ENCODE assay signal across 1 cellular context in the genomic region with DNA sequence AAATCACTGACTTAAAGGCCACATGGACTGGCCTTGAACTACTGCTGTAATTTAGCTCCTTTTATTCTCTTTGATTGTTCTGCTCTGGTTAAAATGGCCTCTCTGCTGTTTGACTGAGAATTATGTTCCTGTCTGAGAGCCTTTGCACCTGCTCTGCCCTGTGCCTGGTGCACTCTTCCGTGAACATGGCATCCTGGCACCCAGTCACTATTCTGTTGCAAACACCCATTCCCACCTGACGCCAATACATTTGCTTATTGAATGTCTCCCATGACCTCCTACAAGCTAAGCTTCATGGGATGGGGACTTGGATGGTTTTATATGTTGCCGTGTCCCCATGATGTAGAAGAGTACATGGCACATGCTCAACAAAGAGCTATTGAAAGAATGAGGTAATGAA.
A peak's percentile ranks its signal among the peaks of the same experiment; 100 is the strongest.
TF ChIP-seq lines count a peak whose summit lies in the region.

No MANE protein-coding gene starts in this region.

TF ChIP-seq in HepG2, 621 proteins besides CTCF, POLR2A, EP300 and RAD21 (continued from another document):
- TF ChIP-seq RNF219 (CRISPR knock-in tag; IDR thresholded peaks at IDR 0.05) (no peak), ZNF230 (CRISPR knock-in tag; IDR thresholded peaks at IDR 0.05) (no peak), ZNF350 (CRISPR knock-in tag; IDR thresholded peaks at IDR 0.05; ENCODE audit: borderline replicate concordance, low read depth) (no peak), ZNF550 (CRISPR knock-in tag; IDR thresholded peaks at IDR 0.05; ENCODE audit: borderline replicate concordance) (peak; percentile 55; the same call in 1 of the 2 replicates), HNF1B (CRISPR knock-in tag; IDR thresholded peaks at IDR 0.05) (peak; percentile 34; the same call in 1 of the 2 replicates), NCOA1 (CRISPR knock-in tag; IDR thresholded peaks at IDR 0.05) (0 out of 2 replicates have a peak, but pooled peaks have one; percentile 4), SUZ12 (IDR thresholded peaks at IDR 0.05; ENCODE audit: low read depth, low read length) (no peak), NFATC3 (CRISPR knock-in tag; IDR thresholded peaks at IDR 0.05) (no peak), ZNF18 (CRISPR knock-in tag; IDR thresholded peaks at IDR 0.05; ENCODE audit: insufficient replicate concordance) (peak; percentile 19), ISX (CRISPR knock-in tag; conservative IDR thresholded peaks at IDR 0.05) (no peak), NCOA5 (CRISPR knock-in tag; IDR thresholded peaks at IDR 0.05) (no peak), ZFP37 (CRISPR knock-in tag; IDR thresholded peaks at IDR 0.05; ENCODE audit: borderline replicate concordance) (no peak), FOXO4 (CRISPR knock-in tag; conservative IDR thresholded peaks at IDR 0.05) (0 out of 2 replicates have a peak, but pooled peaks have one; percentile 25), ELF1 (CRISPR knock-in tag; IDR thresholded peaks at IDR 0.05) (no peak), GZF1 (CRISPR knock-in tag; IDR thresholded peaks at IDR 0.05) (no peak), SOX13 (IDR thresholded peaks at IDR 0.05) (no peak), SOX13 (CRISPR knock-in tag; conservative IDR thresholded peaks at IDR 0.05 in 1 of 2, IDR thresholded peaks at IDR 0.05 in 1 of 2) (0 out of 4 replicates have a peak, but pooled peaks of 1 of the 2 experiments have one; percentile 1), ZNF572 (CRISPR knock-in tag; IDR thresholded peaks at IDR 0.05) (0 out of 2 replicates have a peak, but pooled peaks have one; percentile 59), TBL1XR1 (IDR thresholded peaks at IDR 0.05; ENCODE audit: borderline replicate concordance, low read length, partially characterized antibody) (no peak), ZNF589 (CRISPR knock-in tag; conservative IDR thresholded peaks at IDR 0.05) (no peak), ZNF501 (CRISPR knock-in tag; IDR thresholded peaks at IDR 0.05) (peak; percentile 45; the same call in 1 of the 2 replicates), HNF4G (IDR thresholded peaks at IDR 0.05; ENCODE audit: borderline replicate concordance, low read depth, low read length) (no peak), HNF4G (CRISPR knock-in tag; IDR thresholded peaks at IDR 0.05; ENCODE audit: borderline replicate concordance, low read depth) (0 out of 2 replicates have a peak, but pooled peaks have one; percentile 30)
- TF ChIP-seq, protein P1, sequence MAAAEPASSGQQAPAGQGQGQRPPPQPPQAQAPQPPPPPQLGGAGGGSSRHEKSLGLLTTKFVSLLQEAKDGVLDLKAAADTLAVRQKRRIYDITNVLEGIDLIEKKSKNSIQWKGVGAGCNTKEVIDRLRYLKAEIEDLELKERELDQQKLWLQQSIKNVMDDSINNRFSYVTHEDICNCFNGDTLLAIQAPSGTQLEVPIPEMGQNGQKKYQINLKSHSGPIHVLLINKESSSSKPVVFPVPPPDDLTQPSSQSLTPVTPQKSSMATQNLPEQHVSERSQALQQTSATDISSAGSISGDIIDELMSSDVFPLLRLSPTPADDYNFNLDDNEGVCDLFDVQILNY (CRISPR knock-in tag; conservative IDR thresholded peaks at IDR 0.05): no peak
- TF ChIP-seq, protein P2, sequence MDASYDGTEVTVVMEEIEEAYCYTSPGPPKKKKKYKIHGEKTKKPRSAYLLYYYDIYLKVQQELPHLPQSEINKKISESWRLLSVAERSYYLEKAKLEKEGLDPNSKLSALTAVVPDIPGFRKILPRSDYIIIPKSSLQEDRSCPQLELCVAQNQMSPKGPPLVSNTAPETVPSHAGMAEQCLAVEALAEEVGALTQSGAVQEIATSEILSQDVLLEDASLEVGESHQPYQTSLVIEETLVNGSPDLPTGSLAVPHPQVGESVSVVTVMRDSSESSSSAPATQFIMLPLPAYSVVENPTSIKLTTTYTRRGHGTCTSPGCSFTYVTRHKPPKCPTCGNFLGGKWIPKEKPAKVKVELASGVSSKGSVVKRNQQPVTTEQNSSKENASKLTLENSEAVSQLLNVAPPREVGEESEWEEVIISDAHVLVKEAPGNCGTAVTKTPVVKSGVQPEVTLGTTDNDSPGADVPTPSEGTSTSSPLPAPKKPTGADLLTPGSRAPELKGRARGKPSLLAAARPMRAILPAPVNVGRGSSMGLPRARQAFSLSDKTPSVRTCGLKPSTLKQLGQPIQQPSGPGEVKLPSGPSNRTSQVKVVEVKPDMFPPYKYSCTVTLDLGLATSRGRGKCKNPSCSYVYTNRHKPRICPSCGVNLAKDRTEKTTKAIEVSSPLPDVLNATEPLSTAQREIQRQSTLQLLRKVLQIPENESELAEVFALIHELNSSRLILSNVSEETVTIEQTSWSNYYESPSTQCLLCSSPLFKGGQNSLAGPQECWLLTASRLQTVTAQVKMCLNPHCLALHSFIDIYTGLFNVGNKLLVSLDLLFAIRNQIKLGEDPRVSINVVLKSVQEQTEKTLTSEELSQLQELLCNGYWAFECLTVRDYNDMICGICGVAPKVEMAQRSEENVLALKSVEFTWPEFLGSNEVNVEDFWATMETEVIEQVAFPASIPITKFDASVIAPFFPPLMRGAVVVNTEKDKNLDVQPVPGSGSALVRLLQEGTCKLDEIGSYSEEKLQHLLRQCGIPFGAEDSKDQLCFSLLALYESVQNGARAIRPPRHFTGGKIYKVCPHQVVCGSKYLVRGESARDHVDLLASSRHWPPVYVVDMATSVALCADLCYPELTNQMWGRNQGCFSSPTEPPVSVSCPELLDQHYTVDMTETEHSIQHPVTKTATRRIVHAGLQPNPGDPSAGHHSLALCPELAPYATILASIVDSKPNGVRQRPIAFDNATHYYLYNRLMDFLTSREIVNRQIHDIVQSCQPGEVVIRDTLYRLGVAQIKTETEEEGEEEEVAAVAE (CRISPR knock-in tag; IDR thresholded peaks at IDR 0.05; ENCODE audit: borderline replicate concordance): 0 out of 2 replicates have a peak, but pooled peaks have one; percentile 30
- TF ChIP-seq, protein P3, sequence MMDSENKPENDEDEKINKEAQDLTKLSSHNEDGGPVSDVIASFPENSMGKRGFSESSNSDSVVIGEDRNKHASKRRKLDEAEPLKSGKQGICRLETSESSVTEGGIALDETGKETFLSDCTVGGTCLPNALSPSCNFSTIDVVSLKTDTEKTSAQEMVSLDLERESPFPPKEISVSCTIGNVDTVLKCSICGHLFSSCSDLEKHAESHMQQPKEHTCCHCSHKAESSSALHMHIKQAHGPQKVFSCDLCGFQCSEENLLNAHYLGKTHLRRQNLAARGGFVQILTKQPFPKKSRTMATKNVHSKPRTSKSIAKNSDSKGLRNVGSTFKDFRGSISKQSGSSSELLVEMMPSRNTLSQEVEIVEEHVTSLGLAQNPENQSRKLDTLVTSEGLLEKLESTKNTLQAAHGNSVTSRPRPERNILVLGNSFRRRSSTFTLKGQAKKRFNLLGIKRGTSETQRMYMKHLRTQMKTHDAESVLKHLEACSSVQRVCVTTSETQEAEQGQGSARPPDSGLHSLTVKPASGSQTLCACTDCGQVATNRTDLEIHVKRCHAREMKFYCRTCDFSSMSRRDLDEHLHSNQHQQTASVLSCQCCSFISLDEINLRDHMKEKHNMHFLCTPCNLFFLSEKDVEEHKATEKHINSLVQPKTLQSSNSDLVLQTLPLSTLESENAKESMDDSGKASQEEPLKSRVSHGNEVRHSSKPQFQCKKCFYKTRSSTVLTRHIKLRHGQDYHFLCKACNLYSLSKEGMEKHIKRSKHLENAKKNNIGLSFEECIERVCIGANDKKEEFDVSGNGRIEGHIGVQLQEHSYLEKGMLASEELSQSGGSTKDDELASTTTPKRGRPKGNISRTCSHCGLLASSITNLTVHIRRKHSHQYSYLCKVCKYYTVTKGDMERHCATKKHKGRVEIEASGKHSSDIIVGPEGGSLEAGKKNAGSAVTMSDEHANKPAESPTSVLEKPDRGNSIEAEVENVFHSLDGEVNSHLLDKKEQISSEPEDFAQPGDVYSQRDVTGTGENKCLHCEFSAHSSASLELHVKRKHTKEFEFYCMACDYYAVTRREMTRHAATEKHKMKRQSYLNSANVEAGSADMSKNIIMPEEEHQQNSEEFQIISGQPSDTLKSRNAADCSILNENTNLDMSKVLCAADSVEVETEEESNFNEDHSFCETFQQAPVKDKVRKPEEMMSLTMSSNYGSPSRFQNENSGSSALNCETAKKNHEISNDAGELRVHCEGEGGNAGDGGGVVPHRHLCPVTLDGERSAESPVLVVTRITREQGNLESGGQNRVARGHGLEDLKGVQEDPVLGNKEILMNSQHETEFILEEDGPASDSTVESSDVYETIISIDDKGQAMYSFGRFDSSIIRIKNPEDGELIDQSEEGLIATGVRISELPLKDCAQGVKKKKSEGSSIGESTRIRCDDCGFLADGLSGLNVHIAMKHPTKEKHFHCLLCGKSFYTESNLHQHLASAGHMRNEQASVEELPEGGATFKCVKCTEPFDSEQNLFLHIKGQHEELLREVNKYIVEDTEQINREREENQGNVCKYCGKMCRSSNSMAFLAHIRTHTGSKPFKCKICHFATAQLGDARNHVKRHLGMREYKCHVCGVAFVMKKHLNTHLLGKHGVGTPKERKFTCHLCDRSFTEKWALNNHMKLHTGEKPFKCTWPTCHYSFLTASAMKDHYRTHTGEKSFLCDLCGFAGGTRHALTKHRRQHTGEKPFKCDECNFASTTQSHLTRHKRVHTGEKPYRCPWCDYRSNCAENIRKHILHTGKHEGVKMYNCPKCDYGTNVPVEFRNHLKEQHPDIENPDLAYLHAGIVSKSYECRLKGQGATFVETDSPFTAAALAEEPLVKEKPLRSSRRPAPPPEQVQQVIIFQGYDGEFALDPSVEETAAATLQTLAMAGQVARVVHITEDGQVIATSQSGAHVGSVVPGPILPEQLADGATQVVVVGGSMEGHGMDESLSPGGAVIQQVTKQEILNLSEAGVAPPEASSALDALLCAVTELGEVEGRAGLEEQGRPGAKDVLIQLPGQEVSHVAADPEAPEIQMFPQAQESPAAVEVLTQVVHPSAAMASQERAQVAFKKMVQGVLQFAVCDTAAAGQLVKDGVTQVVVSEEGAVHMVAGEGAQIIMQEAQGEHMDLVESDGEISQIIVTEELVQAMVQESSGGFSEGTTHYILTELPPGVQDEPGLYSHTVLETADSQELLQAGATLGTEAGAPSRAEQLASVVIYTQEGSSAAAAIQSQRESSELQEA (CRISPR knock-in tag; IDR thresholded peaks at IDR 0.05; ENCODE audit: not compliant biosample characterization): no peak
